12 cellular contexts compared by ENCODE assay signal in the genomic region with DNA sequence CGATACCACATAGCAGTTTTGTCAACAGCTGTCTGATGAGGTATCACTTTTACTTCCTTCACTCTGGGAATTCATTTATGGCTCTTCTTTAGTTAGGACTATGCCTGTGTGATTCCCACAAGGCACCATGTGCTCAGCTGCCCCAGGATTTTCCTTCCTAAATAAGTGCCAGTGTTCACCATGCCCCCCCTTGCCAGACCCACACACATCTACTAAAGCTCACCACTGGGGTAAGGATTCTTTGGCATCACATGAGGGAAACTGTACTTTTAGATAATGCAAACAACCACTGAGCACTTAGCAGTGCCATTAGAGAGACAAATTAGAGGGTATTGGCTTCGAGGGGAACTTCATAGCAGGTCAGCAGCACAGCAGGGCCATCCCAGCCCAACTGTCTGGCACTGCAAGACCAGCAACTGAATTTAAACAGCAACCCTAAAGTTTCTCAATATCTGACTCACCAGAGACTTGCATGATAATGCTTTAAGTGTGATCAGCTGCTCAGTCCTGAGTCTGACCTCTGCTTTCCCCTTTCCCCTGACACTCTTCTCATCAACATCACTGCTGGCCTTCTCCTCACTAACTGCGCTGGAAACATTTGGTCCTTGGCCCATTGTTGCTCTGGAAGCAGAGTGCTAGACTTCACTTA.
DNase-seq lines count a peak whose midpoint lies in the region; ATAC-seq and TF ChIP-seq lines count a peak whose summit lies in the region.
"Had no signal": no experiment of that assay in that cellular context is flagged by ENCODE, and none has a peak within 500 bp of the region (broad histone marks: within the 10 kb centered on the region; RNA-seq: fewer than 3 reads in every experiment).

No MANE protein-coding gene starts in this region.

- in situ Hi-C loops in brain microvascular endothelial cell (cut with HindIII; ENCODE audit: low pct_ligation_motif_present, low sequenced_read_pairs) = no loop called here

- TF ChIP-seq CTCF in brain microvascular endothelial cell (IDR thresholded peaks at IDR 0.05; ENCODE audit: low read depth, low read length, missing control alignments) (no peak), lower leg skin (IDR thresholded peaks at IDR 0.05) (no peak)

- ATAC-seq in Right ventricle myocardium superior (ENCODE audit: poor library complexity) (peak; percentile 48), HG03439 (IDR thresholded peaks at IDR 0.05; ENCODE audit: unreplicated experiment) (no peak), GM18870 (IDR thresholded peaks at IDR 0.05; ENCODE audit: unreplicated experiment) (no peak), HG03097 (IDR thresholded peaks at IDR 0.05; ENCODE audit: low FRiP score, unreplicated experiment) (no peak)

- H3K27me3 ChIP-seq in brain microvascular endothelial cell (replicated peaks) = no peaks in the 10 kb centered on the region
- H3K27me3 ChIP-seq: suprapubic skin had no signal

- H3K4me3 ChIP-seq in brain microvascular endothelial cell (ENCODE audit: low read depth, low read length) (no peak overlapping the region), lower leg skin (ENCODE audit: low read depth, poor library complexity, severe bottlenecking) (no peak overlapping the region)
- H3K4me3 ChIP-seq: suprapubic skin had no signal

- DNase-seq in Right ventricle myocardium superior (no peak), cardiac septum (ENCODE audit: low spot score) (no peak), brain microvascular endothelial cell (peak; percentile 54), lower leg skin (ENCODE audit: low spot score in 2 of 2) (peak; percentile 46 to 84), amniotic stem cell (lab: John Stamatoyannopoulos, UW) (no peak)
- DNase-seq: activated CD8-positive, alpha-beta memory T cell treated with anti-CD3 and anti-CD28 coated beads, Interleukin-2, amount 50 U/mL, for 4 hours; NCI-H524 treated with DMSO at 0.1 percent for 48 hours; stimulated activated CD4-positive, alpha-beta T cell treated with anti-CD3 and anti-CD28 coated beads, Interleukin-2, amount 100 ng/mL, for 24 hours had no signal

- intact Hi-C loops in Right ventricle myocardium superior (cut with DNase I) (no loop called here), cardiac septum (cut with DNase I) (no loop called here), lower leg skin (cut with DNase I; ENCODE audit: low total_unique reads) (no loop called here)

- no peak for TF ChIP-seq POLR2A in lower leg skin (IDR thresholded peaks at IDR 0.05)

- 50 to 68% methylated on average over 3 of the region's 3 CpGs for WGBS in lower leg skin, 2 donors

- no peaks in the 10 kb centered on the region for H3K36me3 ChIP-seq in brain microvascular endothelial cell (replicated peaks)
- H3K36me3 ChIP-seq: suprapubic skin had no signal

- no peak overlapping the region for H3K27ac ChIP-seq in brain microvascular endothelial cell
- H3K27ac ChIP-seq: suprapubic skin had no signal

Comparison
In these comparisons a context has a peak if more than half of its experiments do, and no peak if none do; other contexts are left out.
1. DNase-seq: peak in brain microvascular endothelial cell (single experiment) and lower leg skin (2 of 2); none in Right ventricle myocardium superior (single experiment), cardiac septum (single experiment) and amniotic stem cell (single experiment).